11 cellular contexts compared by ENCODE assay signal in genomic region chr7:10708447-10708846, GRCh38.
DNase-seq lines count a peak whose midpoint lies in the region; ATAC-seq and TF ChIP-seq lines count a peak whose summit lies in the region.
"Had no signal": no experiment of that assay in that cellular context is flagged by ENCODE, and none has a peak within 500 bp of the region (broad histone marks: within the 10 kb centered on the region; RNA-seq: fewer than 3 reads in every experiment).

No MANE protein-coding gene starts in this region.

- H2BK15ac ChIP-seq in mesenchymal stem cell (ENCODE audit: low read depth, poor library complexity, severe bottlenecking), result no peak overlapping the region

- no peak overlapping the region for H4K8ac ChIP-seq in mesenchymal stem cell (ENCODE audit: low read length)

- no peak overlapping the region for H3K9ac ChIP-seq in mesenchymal stem cell (ENCODE audit: low read length)

- intact Hi-C loops in CD8-positive, alpha-beta T cell (cut with DNase I, micrococcal nuclease), result no loop called here
- intact Hi-C loops in activated naive CD4-positive, alpha-beta T cell treated with anti-CD3 and anti-CD28 coated beads for 36 hours (cut with micrococcal nuclease), result no loop called here

- no peaks in the 10 kb centered on the region for H3K4me1 Mint-ChIP-seq in CD8-positive, alpha-beta T cell (ENCODE audit: low read depth)
- no peaks in the 10 kb centered on the region for H3K4me1 Mint-ChIP-seq in activated naive CD4-positive, alpha-beta T cell treated with anti-CD3 and anti-CD28 coated beads for 36 hours (ENCODE audit: low read depth)

- H3K9me3 ChIP-seq in RWPE2 (ENCODE audit: severe bottlenecking) (no peaks in the 10 kb centered on the region), mesenchymal stem cell (ENCODE audit: control insufficient read depth, low read length) (no peaks in the 10 kb centered on the region)
- H3K9me3 ChIP-seq in CD8-positive, alpha-beta T cell (ENCODE audit: low read length), result no peaks in the 10 kb centered on the region
- H3K9me3 ChIP-seq: uterus had no signal

- 0 out of 3 replicates have a peak, but pooled peaks have one; percentile 27 for ATAC-seq in RWPE2 (ENCODE audit: low read depth)
- peak; percentile 97 for ATAC-seq in left lobe of liver
- no peak for ATAC-seq in CD8-positive, alpha-beta T cell

- H3K4me2 ChIP-seq in mesenchymal stem cell (ENCODE audit: low read length, poor library complexity, severe bottlenecking), result no peak overlapping the region

- H3K14ac ChIP-seq in mesenchymal stem cell (ENCODE audit: low read length in 2 of 2), result no peak overlapping the region

- DNase-seq in GDM1 (lab: John Stamatoyannopoulos, UW), result peak; percentile 44
- peak; percentile 55 for DNase-seq in NCI-H1092 treated with DMSO at 0.1 percent for 48 hours (lab: John Stamatoyannopoulos, UW)
- DNase-seq in RWPE2 (ENCODE audit: low spot score), result no peak
- DNase-seq in left lobe of liver (ENCODE audit: low spot score), result peak; percentile 54
- DNase-seq in NCI-H774 (lab: John Stamatoyannopoulos, UW), result no peak
- DNase-seq in mesenchymal stem cell, result no peak
- no peak for DNase-seq in CD8-positive, alpha-beta T cell
- no peak for DNase-seq in activated naive CD4-positive, alpha-beta T cell treated with anti-CD3 and anti-CD28 coated beads for 36 hours
- DNase-seq: hypothalamus, uterus had no signal

- H3K4me3 Mint-ChIP-seq in CD8-positive, alpha-beta T cell, result no peak overlapping the region
- no peak overlapping the region for H3K4me3 Mint-ChIP-seq in activated naive CD4-positive, alpha-beta T cell treated with anti-CD3 and anti-CD28 coated beads for 36 hours

- H3K36me3 ChIP-seq in RWPE2 (ENCODE audit: low read depth), result no peaks in the 10 kb centered on the region
- no peaks in the 10 kb centered on the region for H3K36me3 ChIP-seq in mesenchymal stem cell (ENCODE audit: control insufficient read depth in 1 of 2, insufficient read depth in 2 of 2, low read depth in 1 of 2, low read length in 2 of 2)
- no peaks in the 10 kb centered on the region for H3K36me3 ChIP-seq in CD8-positive, alpha-beta T cell (ENCODE audit: insufficient read depth, low read length)
- H3K36me3 ChIP-seq: uterus had no signal

- no peak overlapping the region for H3K4me3 ChIP-seq in RWPE2 (ENCODE audit: severe bottlenecking)
- no peak overlapping the region for H3K4me3 ChIP-seq in mesenchymal stem cell (ENCODE audit: insufficient read depth in 1 of 2, low read depth in 1 of 2, low read length in 2 of 2)
- no peak overlapping the region for H3K4me3 ChIP-seq in CD8-positive, alpha-beta T cell (ENCODE audit: low read depth, low read length)
- H3K4me3 ChIP-seq: smooth muscle cell, uterus had no signal

- H3K23ac ChIP-seq in mesenchymal stem cell (ENCODE audit: low read length in 2 of 2), result no peak overlapping the region

- H3K4ac ChIP-seq in mesenchymal stem cell (ENCODE audit: low read depth in 1 of 2, low read length in 2 of 2), result no peak overlapping the region

- no peaks in the 10 kb centered on the region for H3K27me3 Mint-ChIP-seq in CD8-positive, alpha-beta T cell (ENCODE audit: low read depth)
- no peaks in the 10 kb centered on the region for H3K27me3 Mint-ChIP-seq in activated naive CD4-positive, alpha-beta T cell treated with anti-CD3 and anti-CD28 coated beads for 36 hours (ENCODE audit: low read depth)

- H3K18ac ChIP-seq in mesenchymal stem cell (ENCODE audit: low read depth in 1 of 2, low read length in 2 of 2), result no peak overlapping the region

- TF ChIP-seq CTCF in RWPE2 (IDR thresholded peaks at IDR 0.05; ENCODE audit: poor library complexity, severe bottlenecking), result peak; percentile 27
- TF ChIP-seq CTCF in CD8-positive, alpha-beta T cell (IDR thresholded peaks at IDR 0.05), result no peak

- H2AFZ ChIP-seq in mesenchymal stem cell (ENCODE audit: low read depth, low read length), result no peak overlapping the region

- no peak overlapping the region for H2BK12ac ChIP-seq in mesenchymal stem cell (ENCODE audit: low read length in 2 of 2)

- no peaks in the 10 kb centered on the region for H3K79me1 ChIP-seq in mesenchymal stem cell (replicated peaks; ENCODE audit: low read length, poor library complexity, severe bottlenecking)

- H3K27ac Mint-ChIP-seq in CD8-positive, alpha-beta T cell, result no peak overlapping the region
- H3K27ac Mint-ChIP-seq in activated naive CD4-positive, alpha-beta T cell treated with anti-CD3 and anti-CD28 coated beads for 36 hours, result no peak overlapping the region

- no peak overlapping the region for H2BK120ac ChIP-seq in mesenchymal stem cell (ENCODE audit: low read depth, low read length)

- CTCF ChIA-PET in CD8-positive, alpha-beta T cell (lab: Charles Lee), result no interaction called here
- CTCF ChIA-PET in activated naive CD4-positive, alpha-beta T cell treated with anti-CD3 and anti-CD28 coated beads for 36 hours (lab: Charles Lee), result no interaction called here

- H3K27ac ChIP-seq in RWPE2 (ENCODE audit: poor library complexity, severe bottlenecking) (no peak overlapping the region), mesenchymal stem cell (ENCODE audit: low read length, poor library complexity, severe bottlenecking) (no peak overlapping the region)
- no peak overlapping the region for H3K27ac ChIP-seq in CD8-positive, alpha-beta T cell (ENCODE audit: low read depth, low read length)
- H3K27ac ChIP-seq: uterus had no signal

- 15% methylated on average over 3 of the region's 5 CpGs for WGBS in mesenchymal stem cell

- no peak overlapping the region for H2AK5ac ChIP-seq in mesenchymal stem cell (ENCODE audit: low read length, severe bottlenecking)

- no peak overlapping the region for H4K91ac ChIP-seq in mesenchymal stem cell (ENCODE audit: low read length)

- H3K4me1 ChIP-seq in RWPE2 (ENCODE audit: insufficient read depth, poor library complexity, severe bottlenecking), result no peaks in the 10 kb centered on the region
- H3K4me1 ChIP-seq in mesenchymal stem cell (ENCODE audit: control insufficient read depth, insufficient read depth, low read depth, low read length), result no peaks in the 10 kb centered on the region
- no peaks in the 10 kb centered on the region for H3K4me1 ChIP-seq in CD8-positive, alpha-beta T cell (ENCODE audit: insufficient read depth, low read length)
- H3K4me1 ChIP-seq: uterus had no signal

- no peaks in the 10 kb centered on the region for H3K9me3 Mint-ChIP-seq in CD8-positive, alpha-beta T cell
- no peaks in the 10 kb centered on the region for H3K9me3 Mint-ChIP-seq in activated naive CD4-positive, alpha-beta T cell treated with anti-CD3 and anti-CD28 coated beads for 36 hours

- H2BK5ac ChIP-seq in mesenchymal stem cell (ENCODE audit: low read depth, low read length, poor library complexity, severe bottlenecking), result no peak overlapping the region

- H3K27me3 ChIP-seq in RWPE2 (ENCODE audit: insufficient read depth, poor library complexity, severe bottlenecking) (no peaks in the 10 kb centered on the region), mesenchymal stem cell (ENCODE audit: control insufficient read depth in 1 of 2, insufficient read depth in 1 of 2, low read length in 2 of 2) (no peaks in the 10 kb centered on the region)
- no peaks in the 10 kb centered on the region for H3K27me3 ChIP-seq in CD8-positive, alpha-beta T cell (ENCODE audit: insufficient read depth, low read length)
- H3K27me3 ChIP-seq: uterus had no signal

- no peaks in the 10 kb centered on the region for H3K36me3 Mint-ChIP-seq in CD8-positive, alpha-beta T cell
- H3K36me3 Mint-ChIP-seq in activated naive CD4-positive, alpha-beta T cell treated with anti-CD3 and anti-CD28 coated beads for 36 hours (ENCODE audit: low read depth), result no peaks in the 10 kb centered on the region

- POLR2A ChIA-PET in CD8-positive, alpha-beta T cell (lab: Charles Lee), result no interaction called here

Comparison
In these comparisons a context has a peak if more than half of its experiments do, and no peak if none do; other contexts are left out.
1. DNase-seq: peak in GDM1 (single experiment), NCI-H1092 treated with DMSO at 0.1 percent for 48 hours (single experiment) and left lobe of liver (single experiment); none in RWPE2 (single experiment), NCI-H774 (single experiment), mesenchymal stem cell (single experiment), CD8-positive, alpha-beta T cell (0 of 7) and activated naive CD4-positive, alpha-beta T cell treated with anti-CD3 and anti-CD28 coated beads for 36 hours (single experiment).